Comparison of ENCODE assay signal across 19 cellular contexts in the genomic region with DNA sequence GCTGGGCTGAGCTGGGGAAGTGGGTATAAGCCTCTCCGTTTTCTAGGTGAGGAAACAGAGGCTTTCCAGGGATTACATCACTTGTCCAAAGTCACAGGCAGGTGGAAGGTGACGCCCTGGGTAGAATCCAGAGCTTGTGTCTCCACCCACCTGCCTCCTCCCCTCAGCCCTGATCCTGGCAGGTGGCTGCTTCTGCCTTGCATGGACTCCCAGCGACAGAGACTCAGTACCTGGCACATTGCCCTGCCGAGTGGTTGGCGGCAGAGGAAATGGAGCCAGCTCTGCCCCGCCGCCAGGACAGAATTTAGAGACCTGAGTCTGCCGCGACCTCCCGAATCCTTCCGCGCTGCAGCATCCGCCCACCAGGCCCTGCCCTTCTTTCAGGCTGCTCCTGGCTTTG. TPM values are rescaled to one million over a fixed set of nuclear protein-coding genes. Genes with fewer than 3 reads are reported as not detected.
DNase-seq lines count a peak whose midpoint lies in the region; FAIRE-seq and TF ChIP-seq lines count a peak whose summit lies in the region.
"Had no signal": no experiment of that assay in that cellular context is flagged by ENCODE, and none has a peak within 500 bp of the region (broad histone marks: within the 10 kb centered on the region; RNA-seq: fewer than 3 reads in every experiment).

No MANE protein-coding gene starts in this region.

- peaks cover 0 to 3% of the 10 kb centered on the region in 2 donors for H3K4me1 ChIP-seq in small intestine (ENCODE audit: control insufficient read depth in 2 of 2, insufficient read depth in 1 of 2, low read depth in 1 of 2, low read length in 1 of 2)
- peaks cover 4% of the 10 kb centered on the region for H3K4me1 ChIP-seq in suprapubic skin
- H3K4me1 ChIP-seq: upper lobe of right lung had no signal

- H3K27me3 ChIP-seq in small intestine (ENCODE audit: control insufficient read depth in 2 of 2, insufficient read depth in 2 of 2, low read length in 2 of 2) = peaks cover 0 to 3% of the 10 kb centered on the region in 2 donors
- H3K27me3 ChIP-seq in suprapubic skin = no peaks in the 10 kb centered on the region
- H3K27me3 ChIP-seq: BLaER1 treated with 17β-estradiol and CSF1 and Interleukin-3, amounts not matched to agents 10 nM and 100 nM; upper lobe of right lung had no signal

- no peak overlapping the region for H3K4me3 ChIP-seq in small intestine (ENCODE audit: low read depth in 1 of 2, low read length in 2 of 2)
- no peak overlapping the region for H3K4me3 ChIP-seq in suprapubic skin
- H3K4me3 ChIP-seq: BLaER1 treated with 17β-estradiol and CSF1 and Interleukin-3, amounts not matched to agents 10 nM and 100 nM; dorsolateral prefrontal cortex; esophagus muscularis mucosa; upper lobe of right lung had no signal

- H3K27ac ChIP-seq in small intestine (ENCODE audit: low read depth in 1 of 2, low read length in 1 of 2) (peak overlapping the region in 1 of 2 donors; percentile 52), suprapubic skin (no peak overlapping the region)
- H3K27ac ChIP-seq: BLaER1 treated with 17β-estradiol and CSF1 and Interleukin-3, amounts not matched to agents 10 nM and 100 nM; dorsolateral prefrontal cortex; esophagus muscularis mucosa; upper lobe of right lung had no signal

- DNase-seq in NCI-H1417 (lab: John Stamatoyannopoulos, UW) = peak; percentile 37 to 68 (median 51)
- no peak for DNase-seq in NCI-H1417 treated with DMSO at 0.1 percent for 48 hours (lab: John Stamatoyannopoulos, UW)
- peak; percentile 82 for DNase-seq in NCI-H2107 treated with DMSO at 0.1 percent for 48 hours (lab: John Stamatoyannopoulos, UW; ENCODE audit: unreplicated experiment)
- peak; percentile 47 for DNase-seq in SHP77 treated with DMSO at 0.1 percent for 48 hours (lab: John Stamatoyannopoulos, UW)
- DNase-seq in small intestine = peak; percentile 85
- no peak for DNase-seq in mesenteric fat pad (ENCODE audit: low spot score)
- DNase-seq in suprapubic skin (ENCODE audit: low spot score in 2 of 2) = no peak
- no peak for DNase-seq in HCEC 1CT
- DNase-seq: 8988T; activated CD4-positive, alpha-beta T cell treated with anti-CD3 and anti-CD28 coated beads, Interleukin-2, amount 50 U/mL, for 48 hours; activated T-cell treated with anti-CD3 and anti-CD28 coated beads, Interleukin-2, amount 50 U/mL, for 4 hours; natural killer cell; stimulated activated naive CD4-positive, alpha-beta T cell treated with Interleukin-2 at 50 U/mL for 16 hours; upper lobe of right lung had no signal

- H3K36me3 ChIP-seq in small intestine (ENCODE audit: control insufficient read depth in 2 of 2, insufficient read depth in 2 of 2, low read length in 2 of 2) (no peaks in the 10 kb centered on the region), suprapubic skin (no peaks in the 10 kb centered on the region)
- H3K36me3 ChIP-seq: BLaER1 treated with 17β-estradiol and CSF1 and Interleukin-3, amounts not matched to agents 10 nM and 100 nM; esophagus muscularis mucosa; upper lobe of right lung had no signal

- no peak for TF ChIP-seq POLR2A in suprapubic skin (IDR thresholded peaks at IDR 0.05)

- 26 to 53% (median 34%) methylated on average over 13 of the region's 13 CpGs for WGBS in small intestine, 3 donors
- 33% methylated on average over 6 of the region's 13 CpGs for WGBS in suprapubic skin

- TF ChIP-seq CTCF in suprapubic skin (IDR thresholded peaks at IDR 0.05) = no peak

- FAIRE-seq in small intestine (lab: Jason Lieb, UNC) = no peak

- no peak for TF ChIP-seq EP300 in suprapubic skin (IDR thresholded peaks at IDR 0.05)

- H3K9me3 ChIP-seq in small intestine (ENCODE audit: control insufficient read depth, low read depth) = no peaks in the 10 kb centered on the region
- no peaks in the 10 kb centered on the region for H3K9me3 ChIP-seq in suprapubic skin
- H3K9me3 ChIP-seq: BLaER1 treated with 17β-estradiol and CSF1 and Interleukin-3, amounts not matched to agents 10 nM and 100 nM; esophagus muscularis mucosa; upper lobe of right lung had no signal

RNA-seq across cellular contexts. Expression of a gene that starts 2.1 kb away (rescaled TPM):
- not detected for polyA plus RNA-seq in small intestine
- total RNA-seq in mesenteric fat pad (not detected), suprapubic skin (1 to 10 TPM in 1 of 4 donors, not detected in 3; 2.1 TPM)
- total RNA-seq: activated T-cell treated with anti-CD3 and anti-CD28 coated beads, Interleukin-2, amount 50 U/mL, for 4 hours; Daoy; dorsolateral prefrontal cortex; esophagus muscularis mucosa; lower leg skin; natural killer cell; upper lobe of right lung had no signal

RNA-seq across cellular contexts. Expression of a gene that starts 39.1 kb away (rescaled TPM):
- 1 to 10 TPM; 2.2 to 3.4 (median 2.7) TPM for polyA plus RNA-seq in small intestine
- total RNA-seq in mesenteric fat pad (8.3 TPM), suprapubic skin (10 to 100 TPM in 2 of 4 donors, 1 to 10 TPM in 2; 5.1 to 11.8 (median 8.8) TPM)

RNA-seq across cellular contexts. Expression of a gene that starts 58.1 kb away (rescaled TPM):
- polyA plus RNA-seq in small intestine = 1,000 to 10,000 TPM in 1 of 3 donors, 100 to 1,000 TPM in 1, 10 to 100 TPM in 1; 83.6 to 1,925 (median 166) TPM
- total RNA-seq in mesenteric fat pad = 453 TPM
- 10 to 100 TPM in 3 of 4 donors, 1 to 10 TPM in 1; 6.4 to 69.0 (median 26.7) TPM for total RNA-seq in suprapubic skin
- total RNA-seq: Daoy, natural killer cell had no signal

Comparison
In these comparisons a context has a peak if more than half of its experiments do, and no peak if none do; other contexts are left out.
1. DNase-seq: peak in NCI-H1417 (3 of 3), NCI-H2107 treated with DMSO at 0.1 percent for 48 hours (single experiment), SHP77 treated with DMSO at 0.1 percent for 48 hours (single experiment) and small intestine (single experiment); none in NCI-H1417 treated with DMSO at 0.1 percent for 48 hours (single experiment), mesenteric fat pad (single experiment), suprapubic skin (0 of 2) and HCEC 1CT (single experiment).